5 cellular contexts compared by ENCODE assay signal in the genomic region with DNA sequence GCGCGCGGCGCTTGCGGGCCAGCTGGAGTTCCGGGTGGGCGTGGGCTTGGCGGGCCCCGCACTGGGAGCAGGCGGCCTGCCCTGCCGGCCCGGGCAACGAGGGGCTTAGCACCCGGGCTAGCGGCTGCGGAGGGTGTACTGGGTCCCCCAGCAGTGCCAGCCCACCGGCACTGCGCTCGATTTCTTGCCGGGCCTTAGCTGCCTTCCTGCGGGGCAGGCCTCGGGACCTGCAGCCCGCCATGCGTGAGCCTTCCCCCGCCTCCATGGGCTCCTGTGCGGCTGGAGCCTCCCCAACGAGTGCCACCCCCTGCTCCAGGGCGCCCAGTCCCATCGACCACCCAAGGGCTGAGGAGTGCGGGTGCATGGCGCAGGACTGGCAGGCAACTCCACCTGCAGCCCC. TPM values are rescaled to one million over a fixed set of nuclear protein-coding genes. Genes with fewer than 3 reads are reported as not detected.
"Had no signal": no experiment of that assay in that cellular context is flagged by ENCODE, and none has a peak within 500 bp of the region (broad histone marks: within the 10 kb centered on the region; RNA-seq: fewer than 3 reads in every experiment).

No MANE protein-coding gene starts in this region.

RNA-seq across cellular contexts. Expression of a gene that starts 6.5 kb away (rescaled TPM):
- total RNA-seq: HepG2 had no signal
- polyA plus RNA-seq: HepG2, IgD-negative memory B cell had no signal

RNA-seq across cellular contexts. Expression of a gene that starts 9.2 kb away (rescaled TPM):
- total RNA-seq: HepG2, HT-29, HT1080, IMR-90 had no signal
- polyA plus RNA-seq: HepG2, IgD-negative memory B cell, IMR-90 had no signal

RNA-seq across cellular contexts. Expression of a gene that starts 41.6 kb away (rescaled TPM):
- total RNA-seq: HepG2, HT-29, HT1080 had no signal
- polyA plus RNA-seq: HepG2, IgD-negative memory B cell, IMR-90 had no signal
